ENCODE assay signal across 9 cellular contexts in genomic region chr18:43286187-43286586, GRCh38. TPM values are rescaled to one million over a fixed set of nuclear protein-coding genes. Genes with fewer than 3 reads are reported as not detected.
"Had no signal": no experiment of that assay in that cellular context is flagged by ENCODE, and none has a peak within 500 bp of the region (broad histone marks: within the 10 kb centered on the region; RNA-seq: fewer than 3 reads in every experiment).

No MANE protein-coding gene starts in this region.

RNA-seq across cellular contexts. Expression of gene SYT4, which starts 8.9 kb away (rescaled TPM):
- total RNA-seq: HT1080; LHCN-M2; MCF 10A; OCI-LY7; PC-3; Right ventricle myocardium superior; RPMI7951; SJSA1; T-helper 1 cell treated with Interleukin-12 subunit alpha and Interleukin-12 subunit beta and Interleukin-4 antibody, amounts not matched to agents 30 ng/mL and 1 ng/mL, for 36 hours had no signal
